ENCODE assay signal across 9 cellular contexts in the genomic region with DNA sequence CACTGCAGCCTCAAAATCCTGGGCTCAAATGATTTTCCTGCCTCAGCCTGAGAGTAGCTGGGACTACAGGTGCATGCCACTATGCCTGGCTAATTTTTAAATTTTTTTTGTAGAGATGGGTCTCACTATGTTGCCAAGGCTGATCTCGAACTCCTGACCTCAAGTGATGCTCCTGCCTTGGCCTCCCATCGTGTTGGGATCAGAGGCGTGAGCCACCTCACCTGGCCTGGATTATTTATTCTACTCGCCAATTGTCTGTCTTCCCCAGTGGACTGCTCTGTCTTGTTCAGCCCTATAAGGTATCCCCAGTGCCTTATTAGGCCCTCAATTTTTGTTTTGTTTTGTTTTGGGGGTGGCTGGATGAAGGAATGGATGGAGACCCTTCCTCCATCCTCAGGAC. TPM values are rescaled to one million over a fixed set of nuclear protein-coding genes. Genes with fewer than 3 reads are reported as not detected.
A peak's percentile ranks its signal among the peaks of the same experiment; 100 is the strongest.
DNase-seq lines count a peak whose midpoint lies in the region; ATAC-seq and TF ChIP-seq lines count a peak whose summit lies in the region.
"Had no signal": no experiment of that assay in that cellular context is flagged by ENCODE, and none has a peak within 500 bp of the region (broad histone marks: within the 10 kb centered on the region; RNA-seq: fewer than 3 reads in every experiment).

No MANE protein-coding gene starts in this region.

- POLR2A ChIA-PET in activated CD4-positive, alpha-beta T cell treated with anti-CD3 and anti-CD28 coated beads, Interleukin-2, amount 10 ng/mL, durations not matched to agents 7 days and 5 days (lab: Charles Lee) = no interaction called here
- POLR2A ChIA-PET in SK-N-SH (lab: Yijun Ruan, JAX) = interaction anchor here (0.7 to 1.3 kb wide), 3 partner anchors 23 to 137 kb away, joined by 3 to 4 read pairs (median 3); partner anchors contain the start of gene EIF3A

- peaks cover 6% of the 10 kb centered on the region for H3K36me3 Mint-ChIP-seq in activated CD4-positive, alpha-beta T cell treated with anti-CD3 and anti-CD28 coated beads, Interleukin-2, amount 10 ng/mL, durations not matched to agents 7 days and 5 days (ENCODE audit: low read depth)
- H3K36me3 Mint-ChIP-seq in activated T-helper 2 cell treated with anti-CD3 and anti-CD28 coated beads, Interferon-gamma antibody, Interleukin-2, Interleukin-4, amounts not matched to agents 10 μg/mL and 5 μg/mL and 100 μg/mL, durations not matched to agents 14 hours and 24 hours and 36 hours (ENCODE audit: low read depth) = peaks cover 10% of the 10 kb centered on the region
- H3K36me3 Mint-ChIP-seq in memory B cell = no peaks in the 10 kb centered on the region

- H3K9me3 Mint-ChIP-seq in activated CD4-positive, alpha-beta T cell treated with anti-CD3 and anti-CD28 coated beads, Interleukin-2, amount 10 ng/mL, durations not matched to agents 7 days and 5 days = no peaks in the 10 kb centered on the region
- no peaks in the 10 kb centered on the region for H3K9me3 Mint-ChIP-seq in activated T-helper 2 cell treated with anti-CD3 and anti-CD28 coated beads, Interferon-gamma antibody, Interleukin-2, Interleukin-4, amounts not matched to agents 10 μg/mL and 5 μg/mL and 100 μg/mL, durations not matched to agents 14 hours and 24 hours and 36 hours
- H3K9me3 Mint-ChIP-seq in memory B cell = no peaks in the 10 kb centered on the region
- H3K9me3 Mint-ChIP-seq: dendritic cell treated with granulocyte-macrophage colony-stimulating factor and Interleukin-4, amounts not matched to agents 40 ng/mL and 50 ng/mL, for 4 days had no signal

- peak overlapping the region; percentile 24 for H3K27ac ChIP-seq in subcutaneous abdominal adipose tissue (ENCODE audit: low read depth, low read length)
- H3K27ac ChIP-seq in SK-N-SH (ENCODE audit: low read depth in 2 of 2, low read length in 1 of 2) = peak overlapping the region in 1 of 2 experiments; percentile 5; a peak in 1 of 4 replicates

- TF ChIP-seq CTCF in SK-N-SH (IDR thresholded peaks at IDR 0.05) = no peak

- H3K4me2 ChIP-seq in SK-N-SH = no peak overlapping the region

- CTCF ChIA-PET in activated CD4-positive, alpha-beta T cell treated with anti-CD3 and anti-CD28 coated beads, Interleukin-2, amount 10 ng/mL, durations not matched to agents 7 days and 5 days (lab: Charles Lee) = interaction anchor here (2.0 to 2.1 kb wide), 3 partner anchors 12 to 28 kb away, joined by 6 read pairs; partner anchors contain the start of gene EIF3A
- CTCF ChIA-PET in SK-N-SH (lab: Yijun Ruan, JAX) = interaction anchor here (0.9 kb wide), 1 partner anchor 368 kb away, joined by 4 read pairs; no protein-coding TSS in a partner anchor

- H3F3A ChIP-seq in SK-N-SH (replicated peaks; ENCODE audit: insufficient read depth) = peaks cover 5% of the 10 kb centered on the region

- peaks cover 9% of the 10 kb centered on the region; the same call in 1 of the 2 replicates for H4K20me1 ChIP-seq in SK-N-SH (ENCODE audit: insufficient read depth)

- peaks cover 41% of the 10 kb centered on the region for H3K4me1 Mint-ChIP-seq in activated CD4-positive, alpha-beta T cell treated with anti-CD3 and anti-CD28 coated beads, Interleukin-2, amount 10 ng/mL, durations not matched to agents 7 days and 5 days
- H3K4me1 Mint-ChIP-seq in activated T-helper 2 cell treated with anti-CD3 and anti-CD28 coated beads, Interferon-gamma antibody, Interleukin-2, Interleukin-4, amounts not matched to agents 10 μg/mL and 5 μg/mL and 100 μg/mL, durations not matched to agents 14 hours and 24 hours and 36 hours (ENCODE audit: low read depth) = peaks cover 33% of the 10 kb centered on the region
- H3K4me1 Mint-ChIP-seq in memory B cell = peaks cover 14% of the 10 kb centered on the region

- H3K36me3 ChIP-seq in subcutaneous abdominal adipose tissue (ENCODE audit: control insufficient read depth in 5 of 5, insufficient read depth in 5 of 5, low read length in 5 of 5) (peaks cover 0 to 2% (median 0%) of the 10 kb centered on the region in 5 donors), SK-N-SH (replicated peaks in 1 of 2; ENCODE audit: control insufficient read depth in 1 of 2, insufficient read depth in 2 of 2, low read length in 1 of 2) (peaks cover 0 to 15% of the 10 kb centered on the region in 2 experiments)

- H3K27me3 ChIP-seq in subcutaneous abdominal adipose tissue (ENCODE audit: control insufficient read depth in 5 of 5, insufficient read depth in 4 of 5, low read length in 5 of 5) = no peaks in the 10 kb centered on the region
- no peaks in the 10 kb centered on the region for H3K27me3 ChIP-seq in SK-N-SH (ENCODE audit: insufficient read depth)

- intact Hi-C loops in activated T-helper 2 cell treated with anti-CD3 and anti-CD28 coated beads, Interferon-gamma antibody, Interleukin-2, Interleukin-4, amounts not matched to agents 10 μg/mL and 5 μg/mL and 100 μg/mL, durations not matched to agents 14 hours and 24 hours and 36 hours (cut with micrococcal nuclease) = no loop called here

- H3K9me3 ChIP-seq in subcutaneous abdominal adipose tissue (ENCODE audit: control insufficient read depth in 5 of 5, low read length in 5 of 5) = no peaks in the 10 kb centered on the region
- H3K9me3 ChIP-seq in SK-N-SH = no peaks in the 10 kb centered on the region

- no peak for TF ChIP-seq RAD21 in SK-N-SH (IDR thresholded peaks at IDR 0.05; ENCODE audit: low read length)

- TF ChIP-seq EP300 in SK-N-SH (IDR thresholded peaks at IDR 0.05; ENCODE audit: borderline replicate concordance in 1 of 2, low read depth in 1 of 2, low read length in 1 of 2) = no peak

- peaks cover 32% of the 10 kb centered on the region for H3K79me2 ChIP-seq in SK-N-SH (ENCODE audit: insufficient read depth)

- no peak overlapping the region for H2AFZ ChIP-seq in SK-N-SH (ENCODE audit: low read depth)

- H3K4me3 Mint-ChIP-seq in activated CD4-positive, alpha-beta T cell treated with anti-CD3 and anti-CD28 coated beads, Interleukin-2, amount 10 ng/mL, durations not matched to agents 7 days and 5 days = peak overlapping the region; percentile 74
- H3K4me3 Mint-ChIP-seq in activated T-helper 2 cell treated with anti-CD3 and anti-CD28 coated beads, Interferon-gamma antibody, Interleukin-2, Interleukin-4, amounts not matched to agents 10 μg/mL and 5 μg/mL and 100 μg/mL, durations not matched to agents 14 hours and 24 hours and 36 hours (ENCODE audit: low read depth) = peak overlapping the region; percentile 77
- H3K4me3 Mint-ChIP-seq in memory B cell = peak overlapping the region; percentile 88

- 80% methylated on average over 4 of the region's 4 CpGs for WGBS in SK-N-SH (ENCODE audit: low lambda C conversion rate)

- DNase-seq in activated CD4-positive, alpha-beta T cell treated with anti-CD3 and anti-CD28 coated beads, Interleukin-2, amount 10 ng/mL, durations not matched to agents 7 days and 5 days = no peak
- no peak for DNase-seq in activated CD4-positive, alpha-beta T cell treated with anti-CD3 and anti-CD28 coated beads, Interleukin-2, amount 50 U/mL, for 48 hours
- no peak for DNase-seq in activated T-helper 2 cell treated with anti-CD3 and anti-CD28 coated beads, Interferon-gamma antibody, Interleukin-2, Interleukin-4, amounts not matched to agents 10 μg/mL and 5 μg/mL and 100 μg/mL, durations not matched to agents 14 hours and 24 hours and 36 hours (ENCODE audit: low spot score)
- no peak for DNase-seq in memory B cell (ENCODE audit: low spot score in 2 of 2)
- DNase-seq in Kasumi-1 (lab: John Stamatoyannopoulos, UW) = no peak
- DNase-seq in SK-N-SH = no peak
- DNase-seq in MV-4-11 (lab: John Stamatoyannopoulos, UW) = no peak

- ATAC-seq in memory B cell (ENCODE audit: low read depth) = no peak

- peaks cover 5 to 22% (median 14%) of the 10 kb centered on the region in 5 donors for H3K4me1 ChIP-seq in subcutaneous abdominal adipose tissue (ENCODE audit: control insufficient read depth in 5 of 5, insufficient read depth in 5 of 5, low read length in 5 of 5)
- peaks cover 3 to 8% of the 10 kb centered on the region in 2 experiments; a peak in 2 of 4 replicates for H3K4me1 ChIP-seq in SK-N-SH (ENCODE audit: control insufficient read depth in 1 of 2, insufficient read depth in 2 of 2, low read depth in 1 of 2, low read length in 1 of 2)

- no peaks in the 10 kb centered on the region for H3K9me2 ChIP-seq in SK-N-SH

- H3K9ac ChIP-seq in subcutaneous abdominal adipose tissue (ENCODE audit: low read length in 5 of 5) = no peak overlapping the region
- H3K9ac ChIP-seq in SK-N-SH = no peak overlapping the region

- H3K27ac Mint-ChIP-seq in activated CD4-positive, alpha-beta T cell treated with anti-CD3 and anti-CD28 coated beads, Interleukin-2, amount 10 ng/mL, durations not matched to agents 7 days and 5 days = no peak overlapping the region
- peak overlapping the region; percentile 31 for H3K27ac Mint-ChIP-seq in activated T-helper 2 cell treated with anti-CD3 and anti-CD28 coated beads, Interferon-gamma antibody, Interleukin-2, Interleukin-4, amounts not matched to agents 10 μg/mL and 5 μg/mL and 100 μg/mL, durations not matched to agents 14 hours and 24 hours and 36 hours
- H3K27ac Mint-ChIP-seq in memory B cell = peak overlapping the region; percentile 84
- H3K27ac Mint-ChIP-seq: dendritic cell treated with granulocyte-macrophage colony-stimulating factor and Interleukin-4, amounts not matched to agents 40 ng/mL and 50 ng/mL, for 4 days had no signal

- H3K27me3 Mint-ChIP-seq in activated CD4-positive, alpha-beta T cell treated with anti-CD3 and anti-CD28 coated beads, Interleukin-2, amount 10 ng/mL, durations not matched to agents 7 days and 5 days = peaks cover 6% of the 10 kb centered on the region
- no peaks in the 10 kb centered on the region for H3K27me3 Mint-ChIP-seq in activated T-helper 2 cell treated with anti-CD3 and anti-CD28 coated beads, Interferon-gamma antibody, Interleukin-2, Interleukin-4, amounts not matched to agents 10 μg/mL and 5 μg/mL and 100 μg/mL, durations not matched to agents 14 hours and 24 hours and 36 hours (ENCODE audit: low read depth)
- H3K27me3 Mint-ChIP-seq in memory B cell = no peaks in the 10 kb centered on the region
- H3K27me3 Mint-ChIP-seq: dendritic cell treated with granulocyte-macrophage colony-stimulating factor and Interleukin-4, amounts not matched to agents 40 ng/mL and 50 ng/mL, for 4 days had no signal

- H3K4me3 ChIP-seq in subcutaneous abdominal adipose tissue (ENCODE audit: low read depth in 1 of 5, low read length in 5 of 5) = peak overlapping the region in 1 of 5 donors; percentile 23
- no peak overlapping the region for H3K4me3 ChIP-seq in SK-N-SH (ENCODE audit: low read depth in 2 of 2, low read length in 1 of 2)

RNA-seq across cellular contexts. Expression of gene DENND10, which starts 0.7 kb away (rescaled TPM):
- 10 to 100 TPM; 45.4 to 49.4 TPM for total RNA-seq in activated CD4-positive, alpha-beta T cell treated with anti-CD3 and anti-CD28 coated beads, Interleukin-2, amount 10 ng/mL, durations not matched to agents 7 days and 5 days
- total RNA-seq in activated T-helper 2 cell treated with anti-CD3 and anti-CD28 coated beads, Interferon-gamma antibody, Interleukin-2, Interleukin-4, amounts not matched to agents 10 μg/mL and 5 μg/mL and 100 μg/mL, durations not matched to agents 14 hours and 24 hours and 36 hours = 26.0 and 26.2 TPM in 2 replicates
- 48.4 and 54.7 TPM in 2 replicates for polyA plus RNA-seq in SK-N-SH (2012; rRNA removed)
- polyA plus RNA-seq in SK-N-SH (2012; cell fraction: cytosol; rRNA removed) = 63.8 and 67.7 TPM in 2 replicates
- 31.9 and 46.3 TPM in 2 replicates for polyA plus RNA-seq in SK-N-SH (2012; cell fraction: nucleus; rRNA removed)

RNA-seq across cellular contexts. Expression of gene EIF3A, which starts 22.6 kb away (rescaled TPM):
- 100 to 1,000 TPM; 132 to 145 TPM for total RNA-seq in activated CD4-positive, alpha-beta T cell treated with anti-CD3 and anti-CD28 coated beads, Interleukin-2, amount 10 ng/mL, durations not matched to agents 7 days and 5 days
- 161 and 164 TPM in 2 replicates for total RNA-seq in activated T-helper 2 cell treated with anti-CD3 and anti-CD28 coated beads, Interferon-gamma antibody, Interleukin-2, Interleukin-4, amounts not matched to agents 10 μg/mL and 5 μg/mL and 100 μg/mL, durations not matched to agents 14 hours and 24 hours and 36 hours
- polyA plus RNA-seq in SK-N-SH (2012; rRNA removed) = 24.5 and 25.8 TPM in 2 replicates
- 39.0 and 50.0 TPM in 2 replicates for polyA plus RNA-seq in SK-N-SH (2012; cell fraction: cytosol; rRNA removed)
- 25.6 and 33.6 TPM in 2 replicates for polyA plus RNA-seq in SK-N-SH (2012; cell fraction: nucleus; rRNA removed)
